8 cellular contexts compared by ENCODE assay signal in genomic region chr17:16383772-16384171, GRCh38. TPM values are rescaled to one million over a fixed set of nuclear protein-coding genes. Genes with fewer than 3 reads are reported as not detected.
A peak's percentile ranks its signal among the peaks of the same experiment; 100 is the strongest.
DNase-seq lines count a peak whose midpoint lies in the region; ATAC-seq and TF ChIP-seq lines count a peak whose summit lies in the region.
"Not testable (repeated sequence)": the region's sequence is repeated elsewhere in the genome, so short reads cannot be mapped to it uniquely, and the experiment has no call there.

No MANE protein-coding gene starts in this region.

- H4K91ac ChIP-seq in IMR-90 (ENCODE audit: insufficient read depth, low read depth, low read length), result not testable (repeated sequence)

- peaks cover 39% of the 10 kb centered on the region for H3K36me3 Mint-ChIP-seq in T-helper 2 cell treated with Interferon-gamma antibody and Interleukin-4, amounts not matched to agents 5 μg/mL and 100 μg/mL, for 36 hours (ENCODE audit: low read depth)
- H3K36me3 Mint-ChIP-seq in activated naive CD4-positive, alpha-beta T cell treated with anti-CD3 and anti-CD28 coated beads for 36 hours (ENCODE audit: low read depth), result peaks cover 29% of the 10 kb centered on the region
- H3K36me3 Mint-ChIP-seq in neural progenitor cell, result peaks cover 24% of the 10 kb centered on the region
- H3K36me3 Mint-ChIP-seq in stimulated activated naive CD8-positive, alpha-beta T cell treated with anti-CD3 and anti-CD28 coated beads, Interleukin-15, Interleukin-2, amounts not matched to agents 100 ng/mL and 50 ng/mL, for 24 hours (ENCODE audit: low read depth), result peaks cover 31% of the 10 kb centered on the region

- peak overlapping the region in 4 of 10 experiments; percentile 75 to 89 (median 84); a peak in 4 of 20 replicates for H3K4me3 ChIP-seq in BLaER1 treated with 17β-estradiol and CSF1 and Interleukin-3, amounts not matched to agents 10 nM and 100 nM
- not testable (repeated sequence) for H3K4me3 ChIP-seq in IMR-90 (ENCODE audit: insufficient read depth, low read depth, low read length); neural progenitor cell
- H3K4me3 ChIP-seq in dorsolateral prefrontal cortex (peak overlapping the region in 50 of 59 donors; percentile 5 to 93 (median 80)), right lobe of liver (peak overlapping the region in 2 of 3 donors; percentile 71 to 74)

- not testable (repeated sequence) for H3K23ac ChIP-seq in IMR-90 (ENCODE audit: low read depth, low read length)

- H3K79me2 ChIP-seq in neural progenitor cell (ENCODE audit: low read depth), result peaks cover 31% of the 10 kb centered on the region

- TF ChIP-seq CTCF in IMR-90 (conservative IDR thresholded peaks at IDR 0.05; ENCODE audit: low read depth, low read length); dorsolateral prefrontal cortex (IDR thresholded peaks at IDR 0.05 in 54 of 56, conservative IDR thresholded peaks at IDR 0.05 in 2 of 56; ENCODE audit: low read depth in 1 of 56, partially characterized antibody in 56 of 56); right lobe of liver (IDR thresholded peaks at IDR 0.05); neural progenitor cell (IDR thresholded peaks at IDR 0.05): not testable (repeated sequence)

- peaks cover 80% of the 10 kb centered on the region for H3F3A ChIP-seq in neural progenitor cell (ENCODE audit: low read depth)

- H3K4me3 Mint-ChIP-seq in T-helper 2 cell treated with Interferon-gamma antibody and Interleukin-4, amounts not matched to agents 5 μg/mL and 100 μg/mL, for 36 hours, result peak overlapping the region; percentile 96
- peak overlapping the region; percentile 15 for H3K4me3 Mint-ChIP-seq in activated naive CD4-positive, alpha-beta T cell treated with anti-CD3 and anti-CD28 coated beads for 36 hours
- H3K4me3 Mint-ChIP-seq in neural progenitor cell, result peak overlapping the region; percentile 65
- peak overlapping the region; percentile 95 for H3K4me3 Mint-ChIP-seq in stimulated activated naive CD8-positive, alpha-beta T cell treated with anti-CD3 and anti-CD28 coated beads, Interleukin-15, Interleukin-2, amounts not matched to agents 100 ng/mL and 50 ng/mL, for 24 hours

- H4K5ac ChIP-seq in IMR-90 (ENCODE audit: low read depth, low read length), result not testable (repeated sequence)

- not testable (repeated sequence) for H3K27ac ChIP-seq in BLaER1 treated with 17β-estradiol and CSF1 and Interleukin-3, amounts not matched to agents 10 nM and 100 nM; IMR-90 (ENCODE audit: insufficient read depth, low read length); neural progenitor cell
- H3K27ac ChIP-seq in dorsolateral prefrontal cortex (peak overlapping the region in 8 of 59 donors; percentile 15 to 43 (median 22)), right lobe of liver (peak overlapping the region in 2 of 3 donors; percentile 56 to 100)

- not testable (repeated sequence) for H2BK20ac ChIP-seq in IMR-90 (ENCODE audit: low read depth, low read length)

- peaks cover 31 to 54% (median 49%) of the 10 kb centered on the region in 10 experiments for H3K4me1 ChIP-seq in BLaER1 treated with 17β-estradiol and CSF1 and Interleukin-3, amounts not matched to agents 10 nM and 100 nM
- H3K4me1 ChIP-seq in IMR-90 (ENCODE audit: control insufficient read depth, insufficient read depth, low read length), result not testable (repeated sequence)
- peaks cover 0 to 29% (median 0%) of the 10 kb centered on the region in 4 donors for H3K4me1 ChIP-seq in right lobe of liver
- peaks cover 21% of the 10 kb centered on the region for H3K4me1 ChIP-seq in neural progenitor cell

- intact Hi-C loops in IMR-90 (cut with micrococcal nuclease); right lobe of liver (cut with DNase I): not testable (repeated sequence)
- intact Hi-C loops in activated naive CD4-positive, alpha-beta T cell treated with anti-CD3 and anti-CD28 coated beads for 36 hours (cut with micrococcal nuclease), result loop anchor here (5.0 kb wide), 1 partner anchor 199 kb away; no protein-coding TSS in a partner anchor
- intact Hi-C loops in dorsolateral prefrontal cortex (cut with DNase I), result loop anchor here in 1 of 2 donors (5.0 kb wide), 2 partner anchors 154 to 199 kb away; no protein-coding TSS in a partner anchor

- not testable (repeated sequence) for H2AK9ac ChIP-seq in IMR-90 (replicated peaks; ENCODE audit: low read depth, low read length, poor library complexity)

- not testable (repeated sequence) for TF ChIP-seq RAD21 in IMR-90 (IDR thresholded peaks at IDR 0.05; ENCODE audit: low read length)

- H3K27ac Mint-ChIP-seq in T-helper 2 cell treated with Interferon-gamma antibody and Interleukin-4, amounts not matched to agents 5 μg/mL and 100 μg/mL, for 36 hours; neural progenitor cell: not testable (repeated sequence)
- peak overlapping the region; percentile 63 for H3K27ac Mint-ChIP-seq in activated naive CD4-positive, alpha-beta T cell treated with anti-CD3 and anti-CD28 coated beads for 36 hours
- peak overlapping the region; percentile 36 for H3K27ac Mint-ChIP-seq in stimulated activated naive CD8-positive, alpha-beta T cell treated with anti-CD3 and anti-CD28 coated beads, Interleukin-15, Interleukin-2, amounts not matched to agents 100 ng/mL and 50 ng/mL, for 24 hours

- not testable (repeated sequence) for H3K9me1 ChIP-seq in IMR-90 (ENCODE audit: insufficient read depth, low read length)

- POLR2A ChIA-PET in IMR-90 (lab: Charles Lee; ENCODE audit: unreplicated experiment), result interaction anchor here (0.6 kb wide), 1 partner anchor 101 kb away, joined by 4 read pairs; no protein-coding TSS in a partner anchor

- in situ Hi-C loops in IMR-90 (cut with MboI; ENCODE audit: low sequenced_read_pairs), result loop anchor here (5.0 kb wide), 1 partner anchor 54 kb away; no protein-coding TSS in a partner anchor

- H2AFZ ChIP-seq in IMR-90 (replicated peaks; ENCODE audit: low read length, poor library complexity); neural progenitor cell (replicated peaks): not testable (repeated sequence)

- peaks cover 35% of the 10 kb centered on the region for H3K4me1 Mint-ChIP-seq in T-helper 2 cell treated with Interferon-gamma antibody and Interleukin-4, amounts not matched to agents 5 μg/mL and 100 μg/mL, for 36 hours (ENCODE audit: low read depth)
- peaks cover 36% of the 10 kb centered on the region for H3K4me1 Mint-ChIP-seq in activated naive CD4-positive, alpha-beta T cell treated with anti-CD3 and anti-CD28 coated beads for 36 hours (ENCODE audit: low read depth)
- H3K4me1 Mint-ChIP-seq in neural progenitor cell, result peaks cover 37% of the 10 kb centered on the region
- H3K4me1 Mint-ChIP-seq in stimulated activated naive CD8-positive, alpha-beta T cell treated with anti-CD3 and anti-CD28 coated beads, Interleukin-15, Interleukin-2, amounts not matched to agents 100 ng/mL and 50 ng/mL, for 24 hours (ENCODE audit: low read depth), result peaks cover 64% of the 10 kb centered on the region

- H3K79me1 ChIP-seq in IMR-90 (ENCODE audit: low read depth in 1 of 2, low read length in 2 of 2), result peaks cover 7 to 30% of the 10 kb centered on the region in 2 experiments; a peak in 3 of 4 replicates

- H4K20me1 ChIP-seq in BLaER1 treated with 17β-estradiol and CSF1 and Interleukin-3, amounts not matched to agents 10 nM and 100 nM, result peaks cover 33 to 49% (median 41%) of the 10 kb centered on the region in 11 experiments
- H4K20me1 ChIP-seq in IMR-90 (ENCODE audit: insufficient read depth, low read length) (peaks cover 42% of the 10 kb centered on the region), neural progenitor cell (ENCODE audit: low read depth) (peaks cover 38% of the 10 kb centered on the region)

- CTCF ChIA-PET in IMR-90 (lab: Yijun Ruan, JAX), result not testable (repeated sequence)
- CTCF ChIA-PET in activated naive CD4-positive, alpha-beta T cell treated with anti-CD3 and anti-CD28 coated beads for 36 hours (lab: Charles Lee), result interaction anchor here (0.7 to 2.1 kb wide), 3 partner anchors 9 to 36 kb away, joined by 3 to 10 read pairs (median 3); no protein-coding TSS in a partner anchor

- not testable (repeated sequence) for H3K14ac ChIP-seq in IMR-90 (replicated peaks; ENCODE audit: low read depth, low read length)

- no CpG with 5 or more reads among the region's 5 CpGs for WGBS in IMR-90 (ENCODE audit: extremely low coverage in 2 of 2, insufficient read length in 1 of 2), 2 experiments
- WGBS in right lobe of liver (ENCODE audit: insufficient coverage, low coverage, low lambda C conversion rate, missing lambda C conversion rate), result 43% methylated on average over 3 of the region's 5 CpGs

- peak overlapping the region; percentile 83 to 98 (median 93) for H3K4me2 ChIP-seq in BLaER1 treated with 17β-estradiol and CSF1 and Interleukin-3, amounts not matched to agents 10 nM and 100 nM
- H3K4me2 ChIP-seq in IMR-90 (ENCODE audit: low read depth, low read length), result not testable (repeated sequence)
- H3K4me2 ChIP-seq in neural progenitor cell, result peak overlapping the region; percentile 78

- H2AK5ac ChIP-seq in IMR-90 (ENCODE audit: low read depth, low read length), result not testable (repeated sequence)

- not testable (repeated sequence) for H2BK5ac ChIP-seq in IMR-90 (ENCODE audit: low read depth, low read length, poor library complexity, severe bottlenecking)

- not testable (repeated sequence) for H3K27me3 Mint-ChIP-seq in T-helper 2 cell treated with Interferon-gamma antibody and Interleukin-4, amounts not matched to agents 5 μg/mL and 100 μg/mL, for 36 hours (ENCODE audit: low read depth); activated naive CD4-positive, alpha-beta T cell treated with anti-CD3 and anti-CD28 coated beads for 36 hours (ENCODE audit: low read depth); stimulated activated naive CD8-positive, alpha-beta T cell treated with anti-CD3 and anti-CD28 coated beads, Interleukin-15, Interleukin-2, amounts not matched to agents 100 ng/mL and 50 ng/mL, for 24 hours
- peaks cover 18% of the 10 kb centered on the region for H3K27me3 Mint-ChIP-seq in neural progenitor cell (ENCODE audit: insufficient read depth, low read depth)

- TF ChIP-seq POLR2A in IMR-90 (IDR thresholded peaks at IDR 0.05; ENCODE audit: low read depth, low read length), result 0 out of 2 replicates have a peak, but pooled peaks have one; percentile 3
- TF ChIP-seq POLR2A in right lobe of liver (IDR thresholded peaks at IDR 0.05), result not testable (repeated sequence)

- ATAC-seq in IMR-90 (ENCODE audit: low read depth); right lobe of liver: not testable (repeated sequence)

- dilution Hi-C loops in IMR-90 (cut with HindIII; ENCODE audit: low sequenced_read_pairs, unreplicated experiment), result not testable (repeated sequence)

- not testable (repeated sequence) for H3K56ac ChIP-seq in IMR-90 (ENCODE audit: extremely low read depth, insufficient read depth, low read length)

- not testable (repeated sequence) for H3K18ac ChIP-seq in IMR-90 (ENCODE audit: low read depth, low read length)

- H2BK15ac ChIP-seq in IMR-90 (ENCODE audit: low read depth, low read length), result not testable (repeated sequence)

- H3K36me3 ChIP-seq in BLaER1 treated with 17β-estradiol and CSF1 and Interleukin-3, amounts not matched to agents 10 nM and 100 nM, result peaks cover 19 to 33% (median 27%) of the 10 kb centered on the region in 11 experiments
- H3K36me3 ChIP-seq in IMR-90 (ENCODE audit: control insufficient read depth, insufficient read depth, low read length), result peaks cover 20% of the 10 kb centered on the region
- peaks cover 4 to 18% (median 12%) of the 10 kb centered on the region in 4 donors for H3K36me3 ChIP-seq in right lobe of liver
- H3K36me3 ChIP-seq in neural progenitor cell, result not testable (repeated sequence)

- not testable (repeated sequence) for H4K8ac ChIP-seq in IMR-90 (ENCODE audit: low read depth in 2 of 2, low read length in 2 of 2)

- BruUV-seq in IMR-90 (replicated peaks; lab: Mats Ljungman, UMichigan), result not testable (repeated sequence)

- H3K9ac ChIP-seq in BLaER1 treated with 17β-estradiol and CSF1 and Interleukin-3, amounts not matched to agents 10 nM and 100 nM, result peak overlapping the region in 2 of 11 experiments; percentile 12 to 32; a peak in 1 of 22 replicates
- not testable (repeated sequence) for H3K9ac ChIP-seq in IMR-90 (ENCODE audit: low read depth, low read length); neural progenitor cell

- DNase-seq in IMR-90; T-helper 2 cell treated with Interferon-gamma antibody and Interleukin-4, amounts not matched to agents 5 μg/mL and 100 μg/mL, for 36 hours (ENCODE audit: low spot score); activated naive CD4-positive, alpha-beta T cell treated with anti-CD3 and anti-CD28 coated beads for 36 hours; dorsolateral prefrontal cortex; right lobe of liver; neural progenitor cell (ENCODE audit: low spot score): not testable (repeated sequence)

- not testable (repeated sequence) for H3K9me3 ChIP-seq in BLaER1 treated with 17β-estradiol and CSF1 and Interleukin-3, amounts not matched to agents 10 nM and 100 nM (replicated peaks in 1 of 11); IMR-90 (ENCODE audit: control insufficient read depth, insufficient read depth, low read length); right lobe of liver; neural progenitor cell (ENCODE audit: low read depth)

- H3K9me3 Mint-ChIP-seq in T-helper 2 cell treated with Interferon-gamma antibody and Interleukin-4, amounts not matched to agents 5 μg/mL and 100 μg/mL, for 36 hours; activated naive CD4-positive, alpha-beta T cell treated with anti-CD3 and anti-CD28 coated beads for 36 hours; neural progenitor cell; stimulated activated naive CD8-positive, alpha-beta T cell treated with anti-CD3 and anti-CD28 coated beads, Interleukin-15, Interleukin-2, amounts not matched to agents 100 ng/mL and 50 ng/mL, for 24 hours: not testable (repeated sequence)

- not testable (repeated sequence) for H3K27me3 ChIP-seq in BLaER1 treated with 17β-estradiol and CSF1 and Interleukin-3, amounts not matched to agents 10 nM and 100 nM; IMR-90 (ENCODE audit: control insufficient read depth, insufficient read depth, low read length); dorsolateral prefrontal cortex; right lobe of liver; neural progenitor cell

- not testable (repeated sequence) for H3K4ac ChIP-seq in IMR-90 (ENCODE audit: low read depth, low read length)

- H2BK120ac ChIP-seq in IMR-90 (ENCODE audit: low read depth, low read length), result not testable (repeated sequence)

RNA-seq across cellular contexts. Expression of gene UBB, which starts 2.9 kb away (rescaled TPM):
- 3,383 and 4,283 TPM in 2 replicates for total RNA-seq in IMR-90 (2012; rRNA removed)
- polyA plus RNA-seq in IMR-90 (2012; rRNA removed), result 2,561 and 3,167 TPM in 2 replicates
- 2,294 and 4,532 TPM in 2 replicates for polyA plus RNA-seq in IMR-90 (2012; cell fraction: cytosol; rRNA removed)
- 753 and 838 TPM in 2 replicates for polyA plus RNA-seq in IMR-90 (2012; cell fraction: nucleus; rRNA removed; ENCODE audit: low replicate concordance)
- total RNA-seq in activated naive CD4-positive, alpha-beta T cell treated with anti-CD3 and anti-CD28 coated beads for 36 hours, result 1,000 to 10,000 TPM; 1,579 to 1,628 TPM
- 1,000 to 10,000 TPM in 119 of 120 experiments, 100 to 1,000 TPM in 1; 963 to 2,431 (median 1,830) TPM for total RNA-seq in dorsolateral prefrontal cortex
- 1,000 to 10,000 TPM; 1,045 to 2,319 (median 1,420) TPM for total RNA-seq in right lobe of liver
- total RNA-seq in neural progenitor cell (ENCODE audit: low replicate concordance), result 1,249 and 1,476 TPM in 2 replicates

RNA-seq across cellular contexts. Expression of gene CENPV, which starts 30.5 kb away (rescaled TPM):
- total RNA-seq in IMR-90 (2012; rRNA removed) (35.3 and 38.6 TPM in 2 replicates), dorsolateral prefrontal cortex (10 to 100 TPM; 24.6 to 89.3 (median 51.6) TPM), right lobe of liver (10 to 100 TPM; 19.8 to 34.5 (median 24.8) TPM), neural progenitor cell (ENCODE audit: low replicate concordance) (220 and 338 TPM in 2 replicates)
- 49.8 and 52.2 TPM in 2 replicates for polyA plus RNA-seq in IMR-90 (2012; rRNA removed)
- polyA plus RNA-seq in IMR-90 (2012; cell fraction: cytosol; rRNA removed), result 35.9 and 108 TPM in 2 replicates
- 35.8 and 72.9 TPM in 2 replicates for polyA plus RNA-seq in IMR-90 (2012; cell fraction: nucleus; rRNA removed; ENCODE audit: low replicate concordance)
- 100 to 1,000 TPM; 117 to 121 TPM for total RNA-seq in activated naive CD4-positive, alpha-beta T cell treated with anti-CD3 and anti-CD28 coated beads for 36 hours

RNA-seq across cellular contexts. Expression of gene TRPV2, which starts 31.6 kb away (rescaled TPM):
- total RNA-seq in IMR-90 (2012; rRNA removed) (27.2 and 30.8 TPM in 2 replicates), dorsolateral prefrontal cortex (10 to 100 TPM in 114 of 120 experiments, 1 to 10 TPM in 6; 7.6 to 32.7 (median 16.2) TPM), right lobe of liver (1 to 10 TPM; 3.3 to 8.2 (median 4.8) TPM), neural progenitor cell (ENCODE audit: low replicate concordance) (0.49 and 0.53 TPM in 2 replicates)
- polyA plus RNA-seq in IMR-90 (2012; rRNA removed), result 32.8 and 36.4 TPM in 2 replicates
- polyA plus RNA-seq in IMR-90 (2012; cell fraction: cytosol; rRNA removed), result 28.0 and 41.7 TPM in 2 replicates
- 30.3 and 55.3 TPM in 2 replicates for polyA plus RNA-seq in IMR-90 (2012; cell fraction: nucleus; rRNA removed; ENCODE audit: low replicate concordance)
- total RNA-seq in activated naive CD4-positive, alpha-beta T cell treated with anti-CD3 and anti-CD28 coated beads for 36 hours, result 10 to 100 TPM; 23.7 to 24.8 TPM

Comparison
In these comparisons a context has a peak if more than half of its experiments do, and no peak if none do; other contexts are left out.
1. H3K4me3 Mint-ChIP-seq: peak in every context shown above with its lines; median percentile 96 in T-helper 2 cell treated with Interferon-gamma antibody and Interleukin-4, amounts not matched to agents 5 μg/mL and 100 μg/mL, for 36 hours; 95 in stimulated activated naive CD8-positive, alpha-beta T cell treated with anti-CD3 and anti-CD28 coated beads, Interleukin-15, Interleukin-2, amounts not matched to agents 100 ng/mL and 50 ng/mL, for 24 hours; 65 in neural progenitor cell; 15 in activated naive CD4-positive, alpha-beta T cell treated with anti-CD3 and anti-CD28 coated beads for 36 hours.